ENCODE assay signal across 14 cellular contexts in the genomic region with DNA sequence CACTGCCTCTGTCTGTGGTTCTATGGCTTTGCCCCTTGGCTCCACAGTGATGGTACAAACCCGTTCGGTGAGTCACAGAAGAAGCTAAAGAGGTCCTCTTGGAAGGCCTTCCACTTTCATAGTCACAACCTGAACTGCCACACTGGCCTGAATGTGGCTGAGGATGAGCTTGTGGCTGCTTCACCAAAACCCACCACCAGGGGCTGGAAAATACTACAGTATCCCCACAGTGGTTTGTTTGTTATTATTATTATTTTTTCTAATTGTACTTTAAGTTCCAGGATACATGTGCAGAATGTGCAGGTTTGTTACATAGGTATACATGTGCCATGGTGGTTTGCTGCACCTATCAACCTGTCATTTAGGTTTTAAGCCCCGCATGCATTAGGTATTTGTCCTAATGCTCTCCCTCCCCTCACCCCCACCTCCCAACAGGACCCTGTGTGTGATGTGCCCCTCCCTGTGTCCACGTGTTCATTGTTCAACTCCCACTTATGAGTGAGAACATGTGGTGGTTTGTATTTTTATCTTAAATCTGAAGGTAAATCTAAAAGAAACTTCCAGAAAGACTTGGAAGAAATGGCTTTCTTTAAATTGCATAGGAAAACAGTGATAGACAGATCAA.
DNase-seq lines count a peak whose midpoint lies in the region; ATAC-seq, FAIRE-seq and TF ChIP-seq lines count a peak whose summit lies in the region.
"Had no signal": no experiment of that assay in that cellular context is flagged by ENCODE, and none has a peak within 500 bp of the region (broad histone marks: within the 10 kb centered on the region; RNA-seq: fewer than 3 reads in every experiment).

No MANE protein-coding gene starts in this region.

- H3K27me3 ChIP-seq in DND-41 (ENCODE audit: insufficient read depth, low read length, poor library complexity) = no peaks in the 10 kb centered on the region
- H3K27me3 ChIP-seq: spleen, uterus had no signal

- TF ChIP-seq CTCF in DND-41 (IDR thresholded peaks at IDR 0.05; ENCODE audit: borderline replicate concordance, extremely low read depth, low read length, poor library complexity, severe bottlenecking) (peak; percentile 33), HFFc6 (IDR thresholded peaks at IDR 0.05) (peak; percentile 69), VCaP (conservative IDR thresholded peaks at IDR 0.05) (peak; percentile 54)

- H3K27ac ChIP-seq in DND-41 (ENCODE audit: low read length) (no peak overlapping the region), VCaP (no peak overlapping the region)
- H3K27ac ChIP-seq: spleen, uterus had no signal

- no peak overlapping the region for H3K4me3 ChIP-seq in DND-41 (ENCODE audit: low read depth in 1 of 2, low read length in 2 of 2)
- H3K4me3 ChIP-seq: spleen, uterus had no signal

- H3K9me3 Mint-ChIP-seq in HFFc6 = peaks cover 1% of the 10 kb centered on the region

- no peaks in the 10 kb centered on the region for H3K4me1 ChIP-seq in DND-41 (ENCODE audit: insufficient read depth, low read length)
- H3K4me1 ChIP-seq: spleen, uterus had no signal

- H3K4me3 Mint-ChIP-seq in HFFc6 = no peak overlapping the region
- H3K4me3 Mint-ChIP-seq: naive thymus-derived CD8-positive, alpha-beta T cell had no signal

- H3K79me2 ChIP-seq in DND-41 (ENCODE audit: insufficient read depth, low read length) = no peaks in the 10 kb centered on the region

- no peak overlapping the region for H3K27ac Mint-ChIP-seq in HFFc6
- H3K27ac Mint-ChIP-seq: naive thymus-derived CD8-positive, alpha-beta T cell had no signal

- no peaks in the 10 kb centered on the region; the same call in 1 of the 2 replicates for H3K27me3 Mint-ChIP-seq in HFFc6 (ENCODE audit: insufficient read depth)
- H3K27me3 Mint-ChIP-seq: naive thymus-derived CD8-positive, alpha-beta T cell had no signal

- no peaks in the 10 kb centered on the region for H3K36me3 ChIP-seq in DND-41 (ENCODE audit: insufficient read depth, low read length)
- H3K36me3 ChIP-seq: spleen, uterus had no signal

- H3K4me1 Mint-ChIP-seq in HFFc6 (ENCODE audit: low read depth) = no peaks in the 10 kb centered on the region
- H3K4me1 Mint-ChIP-seq: naive thymus-derived CD8-positive, alpha-beta T cell had no signal

- FAIRE-seq in GM19239 (lab: Jason Lieb, UNC) = no peak
- FAIRE-seq: endometrium had no signal

- H4K20me1 ChIP-seq in DND-41 (ENCODE audit: insufficient read depth, low read length) = no peaks in the 10 kb centered on the region

- H3K9me3 ChIP-seq in DND-41 (ENCODE audit: insufficient read depth, low read length, severe bottlenecking) = no peaks in the 10 kb centered on the region
- H3K9me3 ChIP-seq: uterus had no signal

- H3K9ac ChIP-seq in DND-41 (ENCODE audit: low read depth, low read length) = no peak overlapping the region

- no peaks in the 10 kb centered on the region for H3K36me3 Mint-ChIP-seq in HFFc6 (ENCODE audit: low read depth)
- H3K36me3 Mint-ChIP-seq: naive thymus-derived CD8-positive, alpha-beta T cell had no signal

- no peak overlapping the region for H2AFZ ChIP-seq in DND-41 (ENCODE audit: low read depth, low read length)

- DNase-seq in DND-41 (no peak), HFFc6 (no peak), iris pigment epithelial cell (ENCODE audit: low read depth) (peak; percentile 0), HPDE6-E6E7 (ENCODE audit: extremely low spot score) (no peak), GM19239 (ENCODE audit: insufficient read length, low spot score) (no peak)
- DNase-seq in activated naive CD4-positive, alpha-beta T cell treated with anti-CD3 and anti-CD28 coated beads, Interleukin-2, amount 50 U/mL, for 16 hours = no peak
- DNase-seq: DMS153; naive thymus-derived CD8-positive, alpha-beta T cell; NCI-H526 treated with DMSO at 0.1 percent for 48 hours; spleen; uterus had no signal

- ATAC-seq in DND-41 (ENCODE audit: insufficient read depth, low read depth) (no peak), HG03439 (IDR thresholded peaks at IDR 0.05; ENCODE audit: unreplicated experiment) (no peak)
- ATAC-seq: naive thymus-derived CD8-positive, alpha-beta T cell had no signal

- H3K4me2 ChIP-seq in DND-41 (ENCODE audit: insufficient read depth, low read length) = no peak overlapping the region
